1 cellular context compared by ENCODE assay signal in genomic region chr13:33575378-33575777, GRCh38.
TF ChIP-seq lines count a peak whose summit lies in the region.

No MANE protein-coding gene starts in this region.

TF ChIP-seq in GM23338, 12 proteins besides CTCF, POLR2A, EP300 and RAD21 (continued from another document):
- TF ChIP-seq EZH2phosphoT487 (IDR thresholded peaks at IDR 0.05; ENCODE audit: unreplicated experiment) (no peak), ZNF114 (CRISPR knock-in tag; IDR thresholded peaks at IDR 0.05) (no peak), CREB1 (CRISPR knock-in tag; IDR thresholded peaks at IDR 0.05; ENCODE audit: low read depth) (no peak), JUNB (IDR thresholded peaks at IDR 0.05; ENCODE audit: unreplicated experiment) (no peak), REST (IDR thresholded peaks at IDR 0.05; ENCODE audit: unreplicated experiment) (no peak), ZNF331 (CRISPR knock-in tag; IDR thresholded peaks at IDR 0.05; ENCODE audit: low read depth) (no peak), EZH2 (IDR thresholded peaks at IDR 0.05; ENCODE audit: low read depth, unreplicated experiment) (no peak)
